20 cellular contexts compared by ENCODE assay signal in genomic region chr13:91346062-91346461, GRCh38. TPM values are rescaled to one million over a fixed set of nuclear protein-coding genes. Genes with fewer than 3 reads are reported as not detected.
DNase-seq lines count a peak whose midpoint lies in the region; ATAC-seq and TF ChIP-seq lines count a peak whose summit lies in the region.
"Had no signal": no experiment of that assay in that cellular context is flagged by ENCODE, and none has a peak within 500 bp of the region (broad histone marks: within the 10 kb centered on the region; RNA-seq: fewer than 3 reads in every experiment).

No MANE protein-coding gene starts in this region.

- H3K27ac Mint-ChIP-seq in activated T-helper 2 cell treated with anti-CD3 and anti-CD28 coated beads, Interferon-gamma antibody, Interleukin-2, Interleukin-4, amounts not matched to agents 10 μg/mL and 5 μg/mL and 100 μg/mL, durations not matched to agents 14 hours and 24 hours and 36 hours: peak overlapping the region; percentile 96

- peaks cover 21% of the 10 kb centered on the region for H3K79me2 ChIP-seq in MM.1S (ENCODE audit: low read length)

- no peak overlapping the region for H3K9ac ChIP-seq in MM.1S (ENCODE audit: low read length)

- peaks cover 1% of the 10 kb centered on the region for H3K27me3 Mint-ChIP-seq in activated T-helper 2 cell treated with anti-CD3 and anti-CD28 coated beads, Interferon-gamma antibody, Interleukin-2, Interleukin-4, amounts not matched to agents 10 μg/mL and 5 μg/mL and 100 μg/mL, durations not matched to agents 14 hours and 24 hours and 36 hours (ENCODE audit: low read depth)

- no peak overlapping the region for H3K27ac ChIP-seq in MM.1S (ENCODE audit: low read length)
- H3K27ac ChIP-seq: foreskin keratinocyte had no signal

- peaks cover 22% of the 10 kb centered on the region for H3K36me3 Mint-ChIP-seq in activated T-helper 2 cell treated with anti-CD3 and anti-CD28 coated beads, Interferon-gamma antibody, Interleukin-2, Interleukin-4, amounts not matched to agents 10 μg/mL and 5 μg/mL and 100 μg/mL, durations not matched to agents 14 hours and 24 hours and 36 hours (ENCODE audit: low read depth)

- H3K4me3 Mint-ChIP-seq in activated T-helper 2 cell treated with anti-CD3 and anti-CD28 coated beads, Interferon-gamma antibody, Interleukin-2, Interleukin-4, amounts not matched to agents 10 μg/mL and 5 μg/mL and 100 μg/mL, durations not matched to agents 14 hours and 24 hours and 36 hours (ENCODE audit: low read depth): peak overlapping the region; percentile 27

- H3K27me3 ChIP-seq in MM.1S (replicated peaks; ENCODE audit: insufficient read depth, low read length): no peaks in the 10 kb centered on the region

- peak overlapping the region; percentile 67; the same call in 1 of the 2 replicates for H3K4me2 ChIP-seq in MM.1S (ENCODE audit: low read depth, low read length)

- H3K4me3 ChIP-seq in MM.1S (ENCODE audit: low read length): no peak overlapping the region

- peaks cover 32% of the 10 kb centered on the region for H3K4me1 Mint-ChIP-seq in activated T-helper 2 cell treated with anti-CD3 and anti-CD28 coated beads, Interferon-gamma antibody, Interleukin-2, Interleukin-4, amounts not matched to agents 10 μg/mL and 5 μg/mL and 100 μg/mL, durations not matched to agents 14 hours and 24 hours and 36 hours (ENCODE audit: low read depth)

- no peak for ATAC-seq in GM21526 (IDR thresholded peaks at IDR 0.05; ENCODE audit: low FRiP score, unreplicated experiment)

- H3K4me1 ChIP-seq in MM.1S (ENCODE audit: low read length): peaks cover 13% of the 10 kb centered on the region; the same call in 1 of the 2 replicates

- intact Hi-C loops in activated T-helper 2 cell treated with anti-CD3 and anti-CD28 coated beads, Interferon-gamma antibody, Interleukin-2, Interleukin-4, amounts not matched to agents 10 μg/mL and 5 μg/mL and 100 μg/mL, durations not matched to agents 14 hours and 24 hours and 36 hours (cut with micrococcal nuclease): loop anchor here (1.0 to 2.0 kb wide), 4 partner anchors 15 to 52 kb away; partner anchors contain the start of gene GPC5

- H3K9me3 ChIP-seq in MM.1S (replicated peaks; ENCODE audit: insufficient read depth, low read length): no peaks in the 10 kb centered on the region
- H3K9me3 ChIP-seq: lower lobe of right lung, tibial nerve had no signal

- H3K36me3 ChIP-seq in MM.1S (replicated peaks; ENCODE audit: insufficient read depth, low read length): peaks cover 3% of the 10 kb centered on the region; the same call in 1 of the 2 replicates

- H3F3A ChIP-seq in MM.1S (ENCODE audit: insufficient read depth, low read length): peaks cover 10% of the 10 kb centered on the region

- no peaks in the 10 kb centered on the region for H3K9me2 ChIP-seq in MM.1S (replicated peaks; ENCODE audit: insufficient read depth, low read length)

- no peak for TF ChIP-seq CTCF in MM.1S (IDR thresholded peaks at IDR 0.05; ENCODE audit: low read length)

- H3K9me3 Mint-ChIP-seq in activated T-helper 2 cell treated with anti-CD3 and anti-CD28 coated beads, Interferon-gamma antibody, Interleukin-2, Interleukin-4, amounts not matched to agents 10 μg/mL and 5 μg/mL and 100 μg/mL, durations not matched to agents 14 hours and 24 hours and 36 hours: no peaks in the 10 kb centered on the region

- peak; percentile 4 for DNase-seq in stimulated activated naive CD4-positive, alpha-beta T cell treated with Interleukin-2 at 50 U/mL for 16 hours (lab: John Stamatoyannopoulos, UW)
- DNase-seq in stimulated activated naive CD4-positive, alpha-beta T cell (lab: John Stamatoyannopoulos, UW): no peak
- DNase-seq in MM.1S (no peak), GF-D8 (lab: John Stamatoyannopoulos, UW) (no peak)
- DNase-seq in activated T-helper 2 cell treated with anti-CD3 and anti-CD28 coated beads, Interferon-gamma antibody, Interleukin-2, Interleukin-4, amounts not matched to agents 10 μg/mL and 5 μg/mL and 100 μg/mL, durations not matched to agents 14 hours and 24 hours and 36 hours (ENCODE audit: low spot score): no peak
- no peak for DNase-seq in stimulated activated CD4-positive, alpha-beta T cell treated with anti-CD3 and anti-CD28 coated beads, Interleukin-4, amount 100 ng/mL, for 4 hours
- DNase-seq: activated CD4-positive, alpha-beta T cell treated with anti-CD3 and anti-CD28 coated beads for 1 hour; DMS79 treated with DMSO at 0.1 percent for 48 hours; hippocampal formation; lower lobe of right lung; NCI-H1417; NCI-H526 treated with DMSO at 0.1 percent for 48 hours; OCI-M1; retina; SHP77 treated with DMSO at 0.1 percent for 48 hours had no signal

- H2AFZ ChIP-seq in MM.1S (ENCODE audit: low read length): no peak overlapping the region

- no peaks in the 10 kb centered on the region for H4K20me1 ChIP-seq in MM.1S (ENCODE audit: insufficient read depth, low read length)

RNA-seq across cellular contexts. Expression of gene MIR17HG, which starts 1.4 kb away (rescaled TPM):
- 32.5 and 32.8 TPM in 2 replicates for total RNA-seq in activated T-helper 2 cell treated with anti-CD3 and anti-CD28 coated beads, Interferon-gamma antibody, Interleukin-2, Interleukin-4, amounts not matched to agents 10 μg/mL and 5 μg/mL and 100 μg/mL, durations not matched to agents 14 hours and 24 hours and 36 hours

RNA-seq across cellular contexts. Expression of gene GPC5, which starts 52.4 kb away (rescaled TPM):
- total RNA-seq in activated T-helper 2 cell treated with anti-CD3 and anti-CD28 coated beads, Interferon-gamma antibody, Interleukin-2, Interleukin-4, amounts not matched to agents 10 μg/mL and 5 μg/mL and 100 μg/mL, durations not matched to agents 14 hours and 24 hours and 36 hours: 0.57 and 1.1 TPM in 2 replicates
- total RNA-seq: epithelial cell of proximal tubule, HT-29 had no signal
